Comparison of ENCODE assay signal across 21 cellular contexts in the genomic region with DNA sequence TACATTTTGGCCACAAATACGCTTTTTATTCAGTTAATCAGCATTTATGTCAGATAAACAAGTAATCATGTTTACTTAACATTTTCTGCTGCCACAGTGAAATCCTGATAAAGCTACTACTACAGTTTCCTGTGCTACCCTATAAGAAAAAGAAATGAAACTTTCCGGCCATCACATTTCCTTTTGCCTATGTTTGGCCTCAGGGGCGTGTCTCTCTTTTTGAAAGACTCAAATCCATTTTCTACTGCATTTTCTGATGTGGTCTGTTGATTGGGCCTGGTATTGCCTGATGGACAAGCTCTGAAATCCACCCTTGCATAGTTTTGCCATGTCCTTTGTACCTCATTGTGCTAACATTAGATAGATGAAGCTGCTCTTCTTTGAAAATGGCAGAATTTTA.
DNase-seq lines count a peak whose midpoint lies in the region; ATAC-seq, FAIRE-seq and TF ChIP-seq lines count a peak whose summit lies in the region.
"Had no signal": no experiment of that assay in that cellular context is flagged by ENCODE, and none has a peak within 500 bp of the region (broad histone marks: within the 10 kb centered on the region; RNA-seq: fewer than 3 reads in every experiment).

No MANE protein-coding gene starts in this region.

- peaks cover 3% of the 10 kb centered on the region for H3K9me3 Mint-ChIP-seq in activated CD8-positive, alpha-beta memory T cell treated with anti-CD3 and anti-CD28 coated beads, Interleukin-2, amount 10 ng/mL, durations not matched to agents 7 days and 5 days (ENCODE audit: low read depth)
- H3K9me3 Mint-ChIP-seq: IgD-negative memory B cell had no signal

- H3K4me1 Mint-ChIP-seq in activated CD8-positive, alpha-beta memory T cell treated with anti-CD3 and anti-CD28 coated beads, Interleukin-2, amount 10 ng/mL, durations not matched to agents 7 days and 5 days: peaks cover 53% of the 10 kb centered on the region
- H3K4me1 Mint-ChIP-seq: CD8-positive, alpha-beta memory T cell; GM23338 had no signal

- no peak for DNase-seq in activated CD8-positive, alpha-beta memory T cell treated with anti-CD3 and anti-CD28 coated beads, Interleukin-2, amount 10 ng/mL, durations not matched to agents 7 days and 5 days
- DNase-seq in activated CD8-positive, alpha-beta memory T cell treated with anti-CD3 and anti-CD28 coated beads, Interleukin-2, amount 50 U/mL, for 4 hours: no peak
- DNase-seq in GM12891 (ENCODE audit: insufficient read length, low spot score): no peak
- peak; percentile 13 for DNase-seq in MV-4-11 (lab: John Stamatoyannopoulos, UW)
- peak; percentile 20 for DNase-seq in cerebellar cortex (ENCODE audit: low spot score)
- DNase-seq in HT-29 (ENCODE audit: low spot score): no peak
- DNase-seq: AML-193; Calu3; CD8-positive, alpha-beta memory T cell; GF-D8; NCI-H1694; NCI-H2081 treated with DMSO at 0.1 percent for 48 hours; NCI-H524 treated with DMSO at 0.1 percent for 48 hours; NCI-H82; OCI-M1; SJCRH30 had no signal

- no peak for TF ChIP-seq POLR2A in GM12891 (IDR thresholded peaks at IDR 0.05; ENCODE audit: low read depth, low read length)

- peak; percentile 13 for FAIRE-seq in GM12891 (lab: Jason Lieb, UNC)
- FAIRE-seq: RCC 7860 had no signal

- no peaks in the 10 kb centered on the region for H3K27me3 Mint-ChIP-seq in activated CD8-positive, alpha-beta memory T cell treated with anti-CD3 and anti-CD28 coated beads, Interleukin-2, amount 10 ng/mL, durations not matched to agents 7 days and 5 days
- H3K27me3 Mint-ChIP-seq: CD8-positive, alpha-beta memory T cell; IgD-negative memory B cell had no signal

- peaks cover 21% of the 10 kb centered on the region for H3K36me3 Mint-ChIP-seq in activated CD8-positive, alpha-beta memory T cell treated with anti-CD3 and anti-CD28 coated beads, Interleukin-2, amount 10 ng/mL, durations not matched to agents 7 days and 5 days

- H3K27ac Mint-ChIP-seq in activated CD8-positive, alpha-beta memory T cell treated with anti-CD3 and anti-CD28 coated beads, Interleukin-2, amount 10 ng/mL, durations not matched to agents 7 days and 5 days: peak overlapping the region; percentile 38
- H3K27ac Mint-ChIP-seq: CD8-positive, alpha-beta memory T cell; GM23338 had no signal

- CTCF ChIA-PET in activated CD8-positive, alpha-beta memory T cell treated with anti-CD3 and anti-CD28 coated beads, Interleukin-2, amount 10 ng/mL, durations not matched to agents 7 days and 5 days (lab: Charles Lee): no interaction called here

- H3K4me3 Mint-ChIP-seq in activated CD8-positive, alpha-beta memory T cell treated with anti-CD3 and anti-CD28 coated beads, Interleukin-2, amount 10 ng/mL, durations not matched to agents 7 days and 5 days: no peak overlapping the region
- H3K4me3 Mint-ChIP-seq: CD8-positive, alpha-beta memory T cell; GM23338 had no signal

- ATAC-seq in activated CD8-positive, alpha-beta memory T cell treated with anti-CD3 and anti-CD28 coated beads, Interleukin-2, amount 10 ng/mL, durations not matched to agents 7 days and 5 days: no peak
- ATAC-seq in esophagus mucosa (no peak), GM18868 (IDR thresholded peaks at IDR 0.05; ENCODE audit: unreplicated experiment) (no peak)
- ATAC-seq: GM23338 had no signal

TF ChIP-seq in GM12891, 5 proteins besides CTCF, POLR2A, EP300 and RAD21:
- TF ChIP-seq TAF1 (IDR thresholded peaks at IDR 0.05; ENCODE audit: low read depth, low read length) (no peak), POU2F2 (IDR thresholded peaks at IDR 0.05; ENCODE audit: low read depth, low read length) (no peak), PAX5 (IDR thresholded peaks at IDR 0.05; ENCODE audit: insufficient read depth, low read length, severe bottlenecking) (no peak), POLR2AphosphoS5 (IDR thresholded peaks at IDR 0.05; ENCODE audit: low read depth, low read length) (no peak), SPI1 (IDR thresholded peaks at IDR 0.05; ENCODE audit: low read depth, low read length) (no peak)
TF ChIP-seq in GM12891: peak in this region for 0.

Comparison
In these comparisons a context has a peak if more than half of its experiments do, and no peak if none do; other contexts are left out.
1. DNase-seq: peak in MV-4-11 (single experiment) and cerebellar cortex (single experiment); none in activated CD8-positive, alpha-beta memory T cell treated with anti-CD3 and anti-CD28 coated beads, Interleukin-2, amount 10 ng/mL, durations not matched to agents 7 days and 5 days (single experiment), activated CD8-positive, alpha-beta memory T cell treated with anti-CD3 and anti-CD28 coated beads, Interleukin-2, amount 50 U/mL, for 4 hours (single experiment), GM12891 (single experiment) and HT-29 (single experiment).